In genomic region chr6:79047072-79047471, GRCh38 we compare ENCODE assay signal across 24 cellular contexts. TPM values are rescaled to one million over a fixed set of nuclear protein-coding genes. Genes with fewer than 3 reads are reported as not detected.
DNase-seq lines count a peak whose midpoint lies in the region; ATAC-seq, FAIRE-seq and TF ChIP-seq lines count a peak whose summit lies in the region.
"Had no signal": no experiment of that assay in that cellular context is flagged by ENCODE, and none has a peak within 500 bp of the region (broad histone marks: within the 10 kb centered on the region; RNA-seq: fewer than 3 reads in every experiment).

No MANE protein-coding gene starts in this region.

- peak overlapping the region in 2 of 3 experiments; percentile 6 to 90; a peak in 2 of 7 replicates for H3K27ac Mint-ChIP-seq in H9
- peak overlapping the region; percentile 82; the same call in 1 of the 2 replicates for H3K27ac Mint-ChIP-seq in WTC11
- H3K27ac Mint-ChIP-seq: HFFc6 had no signal

- DNase-seq in D721Med (ENCODE audit: insufficient read length, low spot score) (no peak), H9 (no peak), WTC11 (ENCODE audit: low spot score) (no peak), dermis blood vessel endothelial cell (no peak), right atrium auricular region (ENCODE audit: low spot score) (no peak), HCEC 1CT (no peak)
- DNase-seq in activated effector memory CD4-positive, alpha-beta T cell treated with Interleukin-2 at 50 U/mL for 16 hours: no peak
- DNase-seq: ACHN; BE2C; C1 segment of cervical spinal cord; Caco-2; CD4-positive, CD25-positive, alpha-beta regulatory T cell; DMS153; DMS79; GDM1; HFFc6; IMR-90 had no signal

- H3K23me2 ChIP-seq in H9 (ENCODE audit: insufficient read length, low read depth, low read length, poor library complexity, severe bottlenecking): no peaks in the 10 kb centered on the region

- H4K5ac ChIP-seq in H9 (ENCODE audit: insufficient read length, low read depth, low read length): no peak overlapping the region

- no CpG with 5 or more reads among the region's 2 CpGs for WGBS in H9 (ENCODE audit: extremely low coverage, insufficient read length, low lambda C conversion rate)

- no peak for TF ChIP-seq CTCF in D721Med (IDR thresholded peaks at IDR 0.05; ENCODE audit: insufficient read depth, missing control alignments)
- no peak for TF ChIP-seq CTCF in H9 (conservative IDR thresholded peaks at IDR 0.05)
- no peak for TF ChIP-seq CTCF in WTC11 (IDR thresholded peaks at IDR 0.05)
- TF ChIP-seq CTCF in right atrium auricular region (IDR thresholded peaks at IDR 0.05): no peak

- no peak overlapping the region for H2BK15ac ChIP-seq in H9 (ENCODE audit: low read depth, low read length)

- H3K27ac ChIP-seq in H9 (ENCODE audit: insufficient read length, low read depth, low read length) (no peak overlapping the region), right atrium auricular region (no peak overlapping the region)
- H3K27ac ChIP-seq: HL-60, KMS-11 had no signal

- no peaks in the 10 kb centered on the region; the same call in 1 of the 2 replicates for H3K79me2 ChIP-seq in H9 (ENCODE audit: insufficient read depth, low read length)

- H3K14ac ChIP-seq in H9 (ENCODE audit: insufficient read depth, low read length): no peak overlapping the region

- ATAC-seq in WTC11: no peak
- ATAC-seq: HCT116 had no signal

- peak; percentile 41 for FAIRE-seq in D721Med (lab: Jason Lieb, UNC)
- peak; percentile 36 for FAIRE-seq in islet of Langerhans (lab: Jason Lieb, UNC)
- FAIRE-seq: GM12892, GM18507, HTR-8/SVneo had no signal

- no peak overlapping the region for H2BK12ac ChIP-seq in H9 (ENCODE audit: insufficient read length, low read depth, low read length)

- no peak overlapping the region for H3K18ac ChIP-seq in H9 (ENCODE audit: insufficient read length, low read depth, low read length)

- H4K8ac ChIP-seq in H9 (replicated peaks; ENCODE audit: insufficient read length, low read depth, low read length): no peak overlapping the region

- H3K36me3 Mint-ChIP-seq in H9 (ENCODE audit: insufficient read depth in 1 of 3, low read depth in 3 of 3) (peaks cover 13 to 47% (median 26%) of the 10 kb centered on the region in 3 experiments; a peak in 6 of 7 replicates), WTC11 (peaks cover 16% of the 10 kb centered on the region)

- H2BK5ac ChIP-seq in H9 (ENCODE audit: insufficient read length, low read length): no peak overlapping the region

- H3K9ac ChIP-seq in H9 (ENCODE audit: extremely low read depth, insufficient read length, low read length): no peak overlapping the region
- H3K9ac ChIP-seq: KMS-11 had no signal

- no peaks in the 10 kb centered on the region for H4K20me1 ChIP-seq in H9 (ENCODE audit: control insufficient read depth, insufficient read depth, insufficient read length)

- H2BK120ac ChIP-seq in H9 (ENCODE audit: low read depth, low read length, poor library complexity, severe bottlenecking): no peak overlapping the region

- H3K36me3 ChIP-seq in right atrium auricular region: peaks cover 9% of the 10 kb centered on the region

- H3K27me3 Mint-ChIP-seq in H9 (ENCODE audit: low read depth) (no peaks in the 10 kb centered on the region), WTC11 (ENCODE audit: low read depth) (no peaks in the 10 kb centered on the region)
- H3K27me3 Mint-ChIP-seq: CD4-positive, CD25-positive, alpha-beta regulatory T cell had no signal

- H3K4me2 ChIP-seq in H9 (ENCODE audit: insufficient read depth, insufficient read length, low read length): no peak overlapping the region
- H3K4me2 ChIP-seq: KMS-11 had no signal

- H3K4ac ChIP-seq in H9 (ENCODE audit: low read depth, low read length): no peak overlapping the region

- H4K91ac ChIP-seq in H9 (ENCODE audit: insufficient read length, low read depth, low read length): no peak overlapping the region

- no peak overlapping the region for H3K56ac ChIP-seq in H9 (ENCODE audit: insufficient read length, low read depth, low read length)

- H2AFZ ChIP-seq in H9 (ENCODE audit: low read length): no peak overlapping the region

- peaks cover 20 to 34% of the 10 kb centered on the region in 2 experiments for H3K4me1 Mint-ChIP-seq in H9
- peaks cover 34% of the 10 kb centered on the region for H3K4me1 Mint-ChIP-seq in WTC11

- CTCF ChIA-PET in WTC11 (lab: Charles Lee): no interaction called here

- no peak overlapping the region for H3T11ph ChIP-seq in H9 (ENCODE audit: low read length)

- H3K4me3 ChIP-seq in right atrium auricular region: no peak overlapping the region

- no peak overlapping the region for H3K23ac ChIP-seq in H9 (ENCODE audit: insufficient read length, low read depth, low read length)

- H3K9me3 Mint-ChIP-seq in H9: no peaks in the 10 kb centered on the region
- no peaks in the 10 kb centered on the region for H3K9me3 Mint-ChIP-seq in WTC11
- H3K9me3 Mint-ChIP-seq: HFFc6 had no signal

- no peak overlapping the region for H2BK20ac ChIP-seq in H9 (ENCODE audit: low read depth, low read length, poor library complexity, severe bottlenecking)

- no peak overlapping the region for H2AK5ac ChIP-seq in H9 (ENCODE audit: insufficient read length, low read length)

- POLR2A ChIA-PET in WTC11 (lab: Charles Lee): no interaction called here

- H3K27me3 ChIP-seq in H9 (ENCODE audit: insufficient read depth, low read length) (no peaks in the 10 kb centered on the region), right atrium auricular region (no peaks in the 10 kb centered on the region)
- H3K27me3 ChIP-seq: BE2C had no signal

- H3K4me1 ChIP-seq in H9 (ENCODE audit: insufficient read depth, low read length) (no peaks in the 10 kb centered on the region), right atrium auricular region (no peaks in the 10 kb centered on the region)
- H3K4me1 ChIP-seq: BE2C, Caco-2 had no signal

- H3K4me3 Mint-ChIP-seq in H9 (no peak overlapping the region; a peak in 1 of 5 replicates), WTC11 (peak overlapping the region; percentile 24; the same call in 1 of the 2 replicates)
- H3K4me3 Mint-ChIP-seq: CD4-positive, CD25-positive, alpha-beta regulatory T cell; HFFc6 had no signal

- peaks cover 3% of the 10 kb centered on the region for H3K79me1 ChIP-seq in H9 (ENCODE audit: insufficient read depth, low read depth, low read length, poor library complexity, severe bottlenecking)

- H3K9me3 ChIP-seq in H9 (ENCODE audit: control insufficient read depth, low read depth, low read length) (no peaks in the 10 kb centered on the region), right atrium auricular region (no peaks in the 10 kb centered on the region)
- H3K9me3 ChIP-seq: BE2C, Caco-2 had no signal

TF ChIP-seq in WTC11, 78 proteins besides CTCF, POLR2A, EP300 and RAD21 (continues in another document):
- TF ChIP-seq SMAD4 (CRISPR knock-in tag; IDR thresholded peaks at IDR 0.05) (no peak), NFATC4 (CRISPR knock-in tag; IDR thresholded peaks at IDR 0.05) (no peak), AR (CRISPR knock-in tag; IDR thresholded peaks at IDR 0.05) (no peak), PREB (CRISPR knock-in tag; IDR thresholded peaks at IDR 0.05; ENCODE audit: borderline replicate concordance) (no peak), SP1 (CRISPR knock-in tag; conservative IDR thresholded peaks at IDR 0.05) (no peak), MLX (CRISPR knock-in tag; IDR thresholded peaks at IDR 0.05) (no peak), EMX1 (CRISPR knock-in tag; IDR thresholded peaks at IDR 0.05) (no peak), ZMAT4 (CRISPR knock-in tag; IDR thresholded peaks at IDR 0.05) (no peak)

RNA-seq across cellular contexts. Expression of gene PHIP, which starts 31.0 kb away (rescaled TPM):
- total RNA-seq in H9 (2021) (51.0 and 53.6 TPM in 2 replicates), WTC11 (2021) (45.6 to 47.3 TPM (median 45.7 TPM) in 3 replicates), dermis blood vessel endothelial cell (33.7 and 39.4 TPM in 2 replicates), right atrium auricular region (10 to 100 TPM; 15.2 to 15.3 TPM)
